In the genomic region with DNA sequence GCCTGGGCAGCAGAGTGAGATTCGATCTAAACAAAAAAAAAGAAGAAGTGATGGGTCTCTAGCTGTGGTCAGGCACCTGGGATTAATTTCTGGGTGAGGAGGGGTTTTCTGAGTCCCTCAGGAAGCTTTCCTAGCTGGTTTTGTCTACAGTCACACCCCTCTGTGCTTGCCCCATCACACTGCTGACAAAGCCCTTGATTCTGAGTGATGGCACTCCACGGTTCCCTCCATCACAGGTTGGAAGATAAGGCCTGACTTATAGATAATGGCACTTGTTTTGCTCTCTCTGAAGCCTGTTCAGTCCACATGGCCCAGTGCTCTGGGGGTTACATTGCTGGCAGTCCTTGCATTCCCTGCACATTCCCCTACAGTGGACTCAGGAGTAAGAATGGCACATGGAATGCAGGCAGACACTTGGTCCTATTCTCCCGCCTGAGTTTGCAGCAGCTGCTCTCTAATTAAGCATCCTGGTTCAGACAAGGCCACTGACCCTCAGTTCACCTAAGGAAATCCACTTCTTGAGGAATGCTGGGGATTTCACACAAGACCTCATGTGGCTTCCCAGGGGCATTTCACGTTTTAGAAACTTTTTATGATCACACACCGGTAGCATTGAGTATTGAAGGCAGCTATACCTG, we compare ENCODE assay signal across 15 cellular contexts.
DNase-seq lines count a peak whose midpoint lies in the region; ATAC-seq and TF ChIP-seq lines count a peak whose summit lies in the region.
"Had no signal": no experiment of that assay in that cellular context is flagged by ENCODE, and none has a peak within 500 bp of the region (broad histone marks: within the 10 kb centered on the region; RNA-seq: fewer than 3 reads in every experiment).

No MANE protein-coding gene starts in this region.

- no peak overlapping the region for H3K4me3 ChIP-seq in lower leg skin (ENCODE audit: low read depth, poor library complexity, severe bottlenecking)
- H3K4me3 ChIP-seq: sigmoid colon, stomach had no signal

- TF ChIP-seq POLR2A in lower leg skin (IDR thresholded peaks at IDR 0.05) = no peak

- 67 to 76% methylated on average over 5 of the region's 5 CpGs for WGBS in lower leg skin, 2 donors

- no peaks in the 10 kb centered on the region for H3K4me1 Mint-ChIP-seq in WTC11
- H3K4me1 Mint-ChIP-seq in natural killer cell treated with Interleukin-12 subunit alpha and Interleukin-12 subunit beta and Interleukin-15 and Interleukin-18, amount 100 ng/mL, for 72 hours (ENCODE audit: low read depth in 2 of 2) = no peaks in the 10 kb centered on the region
- H3K4me1 Mint-ChIP-seq: activated naive CD8-positive, alpha-beta T cell treated with anti-CD3 and anti-CD28 coated beads, Interleukin-2, amount 10 ng/mL, durations not matched to agents 7 days and 5 days had no signal

- H3K4me3 Mint-ChIP-seq in WTC11 = no peak overlapping the region
- H3K4me3 Mint-ChIP-seq in natural killer cell treated with Interleukin-12 subunit alpha and Interleukin-12 subunit beta and Interleukin-15 and Interleukin-18, amount 100 ng/mL, for 72 hours = no peak overlapping the region
- H3K4me3 Mint-ChIP-seq: activated naive CD8-positive, alpha-beta T cell treated with anti-CD3 and anti-CD28 coated beads, Interleukin-2, amount 10 ng/mL, durations not matched to agents 7 days and 5 days; CD4-positive, alpha-beta memory T cell had no signal

- H3K36me3 Mint-ChIP-seq in WTC11 = no peaks in the 10 kb centered on the region
- no peaks in the 10 kb centered on the region for H3K36me3 Mint-ChIP-seq in natural killer cell treated with Interleukin-12 subunit alpha and Interleukin-12 subunit beta and Interleukin-15 and Interleukin-18, amount 100 ng/mL, for 72 hours
- H3K36me3 Mint-ChIP-seq: activated naive CD8-positive, alpha-beta T cell treated with anti-CD3 and anti-CD28 coated beads, Interleukin-2, amount 10 ng/mL, durations not matched to agents 7 days and 5 days; CD4-positive, alpha-beta memory T cell had no signal

- POLR2A ChIA-PET in WTC11 (lab: Charles Lee) = no interaction called here

- TF ChIP-seq CTCF in WTC11 (IDR thresholded peaks at IDR 0.05) (no peak), lower leg skin (IDR thresholded peaks at IDR 0.05) (no peak)

- ATAC-seq in WTC11 = peak; percentile 60
- no peak for ATAC-seq in natural killer cell treated with Interleukin-12 subunit alpha and Interleukin-12 subunit beta and Interleukin-15 and Interleukin-18, amount 100 ng/mL, for 72 hours
- no peak for ATAC-seq in GM19452 (IDR thresholded peaks at IDR 0.05; ENCODE audit: unreplicated experiment)
- ATAC-seq: HCT116 had no signal

- peak; percentile 84 for DNase-seq in Caki2 (ENCODE audit: low read depth)
- DNase-seq in WTC11 (ENCODE audit: low spot score) = no peak
- peak; percentile 84 for DNase-seq in glomerular visceral epithelial cell (ENCODE audit: extremely low spot score)
- peak; percentile 74 for DNase-seq in non-pigmented ciliary epithelial cell (ENCODE audit: low read depth)
- no peak for DNase-seq in natural killer cell treated with Interleukin-12 subunit alpha and Interleukin-12 subunit beta and Interleukin-15 and Interleukin-18, amount 100 ng/mL, for 72 hours (ENCODE audit: low spot score)
- no peak for DNase-seq in NCI-H345 (lab: John Stamatoyannopoulos, UW)
- no peak for DNase-seq in lower leg skin (ENCODE audit: low spot score in 2 of 2)
- DNase-seq: activated CD4-positive, CD25-positive, alpha-beta regulatory T cell; activated naive CD8-positive, alpha-beta T cell treated with anti-CD3 and anti-CD28 coated beads, Interleukin-2, amount 10 ng/mL, durations not matched to agents 7 days and 5 days; CD4-positive, alpha-beta memory T cell; dermis blood vessel endothelial cell; sigmoid colon; stomach had no signal

- in situ Hi-C loops in Caki2 (cut with HindIII; ENCODE audit: low pct_unique_long_range_greater_than_20kb, low sequenced_read_pairs) = no loop called here

- H3K27me3 Mint-ChIP-seq in WTC11 (ENCODE audit: low read depth) = no peaks in the 10 kb centered on the region; the same call in 1 of the 2 replicates
- H3K27me3 Mint-ChIP-seq in natural killer cell treated with Interleukin-12 subunit alpha and Interleukin-12 subunit beta and Interleukin-15 and Interleukin-18, amount 100 ng/mL, for 72 hours = no peaks in the 10 kb centered on the region
- H3K27me3 Mint-ChIP-seq: activated naive CD8-positive, alpha-beta T cell treated with anti-CD3 and anti-CD28 coated beads, Interleukin-2, amount 10 ng/mL, durations not matched to agents 7 days and 5 days; CD4-positive, alpha-beta memory T cell had no signal

- CTCF ChIA-PET in WTC11 (lab: Charles Lee) = no interaction called here

- intact Hi-C loops in lower leg skin (cut with DNase I; ENCODE audit: low total_unique reads) = no loop called here

- no peak overlapping the region for H3K27ac Mint-ChIP-seq in WTC11
- H3K27ac Mint-ChIP-seq in natural killer cell treated with Interleukin-12 subunit alpha and Interleukin-12 subunit beta and Interleukin-15 and Interleukin-18, amount 100 ng/mL, for 72 hours = no peak overlapping the region
- H3K27ac Mint-ChIP-seq: activated naive CD8-positive, alpha-beta T cell treated with anti-CD3 and anti-CD28 coated beads, Interleukin-2, amount 10 ng/mL, durations not matched to agents 7 days and 5 days had no signal

- H3K9me3 Mint-ChIP-seq in WTC11 = peaks cover 5% of the 10 kb centered on the region; the same call in 1 of the 2 replicates
- no peaks in the 10 kb centered on the region for H3K9me3 Mint-ChIP-seq in natural killer cell treated with Interleukin-12 subunit alpha and Interleukin-12 subunit beta and Interleukin-15 and Interleukin-18, amount 100 ng/mL, for 72 hours
- H3K9me3 Mint-ChIP-seq: activated naive CD8-positive, alpha-beta T cell treated with anti-CD3 and anti-CD28 coated beads, Interleukin-2, amount 10 ng/mL, durations not matched to agents 7 days and 5 days; CD4-positive, alpha-beta memory T cell had no signal

TF ChIP-seq in WTC11, 78 proteins besides CTCF, POLR2A, EP300 and RAD21 (continues in another document):
- no peak for TF ChIP-seq ATF1 (CRISPR knock-in tag; IDR thresholded peaks at IDR 0.05)
- TF ChIP-seq JAZF1 (CRISPR knock-in tag; IDR thresholded peaks at IDR 0.05) = no peak
- TF ChIP-seq MYBL2 (CRISPR knock-in tag; IDR thresholded peaks at IDR 0.05) = no peak
- no peak for TF ChIP-seq HMGA2 (CRISPR knock-in tag; IDR thresholded peaks at IDR 0.05)
- TF ChIP-seq, protein P1, sequence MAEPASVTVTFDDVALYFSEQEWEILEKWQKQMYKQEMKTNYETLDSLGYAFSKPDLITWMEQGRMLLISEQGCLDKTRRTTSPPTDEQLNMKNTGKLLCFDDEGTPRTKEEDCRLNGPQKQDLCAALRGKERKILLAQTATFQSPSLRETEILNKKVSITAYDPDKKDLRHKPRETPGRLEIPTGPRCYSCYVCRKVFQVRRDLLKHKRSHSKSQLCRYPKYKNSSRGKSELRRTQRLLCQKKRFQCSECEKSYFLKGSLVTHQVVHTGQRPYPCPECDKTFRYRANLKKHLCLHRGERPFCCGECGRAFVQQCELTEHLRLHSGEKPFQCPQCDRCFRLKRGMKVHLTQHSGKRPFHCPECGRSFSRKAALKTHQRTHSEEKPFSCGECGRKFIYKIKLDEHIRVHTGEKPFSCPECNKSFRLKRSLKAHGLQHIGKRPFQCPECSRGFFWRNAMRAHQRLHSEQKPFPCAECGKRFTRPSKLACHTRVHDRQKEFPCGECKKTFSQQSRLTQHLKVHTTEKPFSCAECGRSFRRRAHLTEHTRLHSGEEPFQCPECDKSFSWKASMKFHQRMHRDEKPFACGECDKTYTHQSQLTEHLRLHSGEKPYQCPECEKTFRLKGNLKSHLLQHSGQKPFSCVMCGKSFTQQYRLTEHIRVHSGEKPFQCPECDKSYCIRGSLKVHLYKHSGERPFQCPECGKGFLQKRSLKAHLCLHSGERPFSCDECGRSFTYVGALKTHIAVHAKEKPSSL (CRISPR knock-in tag; conservative IDR thresholded peaks at IDR 0.05) = no peak
- no peak for TF ChIP-seq SMAD3 (CRISPR knock-in tag; IDR thresholded peaks at IDR 0.05; ENCODE audit: borderline replicate concordance)
- TF ChIP-seq, protein P2, sequence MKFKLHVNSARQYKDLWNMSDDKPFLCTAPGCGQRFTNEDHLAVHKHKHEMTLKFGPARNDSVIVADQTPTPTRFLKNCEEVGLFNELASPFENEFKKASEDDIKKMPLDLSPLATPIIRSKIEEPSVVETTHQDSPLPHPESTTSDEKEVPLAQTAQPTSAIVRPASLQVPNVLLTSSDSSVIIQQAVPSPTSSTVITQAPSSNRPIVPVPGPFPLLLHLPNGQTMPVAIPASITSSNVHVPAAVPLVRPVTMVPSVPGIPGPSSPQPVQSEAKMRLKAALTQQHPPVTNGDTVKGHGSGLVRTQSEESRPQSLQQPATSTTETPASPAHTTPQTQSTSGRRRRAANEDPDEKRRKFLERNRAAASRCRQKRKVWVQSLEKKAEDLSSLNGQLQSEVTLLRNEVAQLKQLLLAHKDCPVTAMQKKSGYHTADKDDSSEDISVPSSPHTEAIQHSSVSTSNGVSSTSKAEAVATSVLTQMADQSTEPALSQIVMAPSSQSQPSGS (CRISPR knock-in tag; IDR thresholded peaks at IDR 0.05; ENCODE audit: borderline replicate concordance, low read depth) = no peak
- no peak for TF ChIP-seq TEAD4 (CRISPR knock-in tag; IDR thresholded peaks at IDR 0.05)
- TF ChIP-seq, protein P3, sequence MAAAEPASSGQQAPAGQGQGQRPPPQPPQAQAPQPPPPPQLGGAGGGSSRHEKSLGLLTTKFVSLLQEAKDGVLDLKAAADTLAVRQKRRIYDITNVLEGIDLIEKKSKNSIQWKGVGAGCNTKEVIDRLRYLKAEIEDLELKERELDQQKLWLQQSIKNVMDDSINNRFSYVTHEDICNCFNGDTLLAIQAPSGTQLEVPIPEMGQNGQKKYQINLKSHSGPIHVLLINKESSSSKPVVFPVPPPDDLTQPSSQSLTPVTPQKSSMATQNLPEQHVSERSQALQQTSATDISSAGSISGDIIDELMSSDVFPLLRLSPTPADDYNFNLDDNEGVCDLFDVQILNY (CRISPR knock-in tag; IDR thresholded peaks at IDR 0.05) = no peak
- no peak for TF ChIP-seq NFATC4 (CRISPR knock-in tag; IDR thresholded peaks at IDR 0.05)
- no peak for TF ChIP-seq FOXP1 (CRISPR knock-in tag; IDR thresholded peaks at IDR 0.05; ENCODE audit: borderline replicate concordance)
- TF ChIP-seq, protein P4, sequence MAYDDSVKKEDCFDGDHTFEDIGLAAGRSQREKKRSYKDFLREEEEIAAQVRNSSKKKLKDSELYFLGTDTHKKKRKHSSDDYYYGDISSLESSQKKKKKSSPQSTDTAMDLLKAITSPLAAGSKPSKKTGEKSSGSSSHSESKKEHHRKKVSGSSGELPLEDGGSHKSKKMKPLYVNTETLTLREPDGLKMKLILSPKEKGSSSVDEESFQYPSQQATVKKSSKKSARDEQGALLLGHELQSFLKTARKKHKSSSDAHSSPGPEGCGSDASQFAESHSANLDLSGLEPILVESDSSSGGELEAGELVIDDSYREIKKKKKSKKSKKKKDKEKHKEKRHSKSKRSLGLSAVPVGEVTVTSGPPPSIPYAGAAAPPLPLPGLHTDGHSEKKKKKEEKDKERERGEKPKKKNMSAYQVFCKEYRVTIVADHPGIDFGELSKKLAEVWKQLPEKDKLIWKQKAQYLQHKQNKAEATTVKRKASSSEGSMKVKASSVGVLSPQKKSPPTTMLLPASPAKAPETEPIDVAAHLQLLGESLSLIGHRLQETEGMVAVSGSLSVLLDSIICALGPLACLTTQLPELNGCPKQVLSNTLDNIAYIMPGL (CRISPR knock-in tag; IDR thresholded peaks at IDR 0.05) = no peak

Comparison
In these comparisons a context has a peak if more than half of its experiments do, and no peak if none do; other contexts are left out.
1. DNase-seq: peak in Caki2 (single experiment), glomerular visceral epithelial cell (single experiment) and non-pigmented ciliary epithelial cell (single experiment); none in WTC11 (single experiment), natural killer cell treated with Interleukin-12 subunit alpha and Interleukin-12 subunit beta and Interleukin-15 and Interleukin-18, amount 100 ng/mL, for 72 hours (single experiment), NCI-H345 (single experiment) and lower leg skin (0 of 2).